Comparison of ENCODE assay signal across 8 cellular contexts in the genomic region with DNA sequence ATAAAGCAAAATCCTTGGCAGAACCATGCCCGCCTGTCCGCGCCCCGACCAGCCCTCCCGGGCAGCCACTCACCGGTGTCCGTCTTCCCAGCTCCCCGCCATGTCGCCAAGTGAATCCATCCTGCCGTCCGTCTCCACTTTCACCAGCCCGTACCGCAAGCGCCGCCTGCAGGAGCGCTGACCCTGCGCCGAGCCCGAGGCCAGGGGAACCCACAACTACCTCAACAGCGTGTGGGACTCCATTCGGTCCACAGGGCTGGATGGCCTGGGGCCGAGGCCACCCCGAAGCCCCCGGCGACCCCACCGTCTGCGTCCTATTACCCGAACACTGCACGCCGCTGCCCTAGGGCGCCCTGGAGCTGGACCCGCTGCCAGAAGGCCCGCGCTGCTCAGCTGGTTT.
DNase-seq lines count a peak whose midpoint lies in the region; ATAC-seq and TF ChIP-seq lines count a peak whose summit lies in the region.
"Not testable (repeated sequence)": the region's sequence is repeated elsewhere in the genome, so short reads cannot be mapped to it uniquely, and the experiment has no call there.

No MANE protein-coding gene starts in this region.

- ATAC-seq in HG02759 (IDR thresholded peaks at IDR 0.05; ENCODE audit: unreplicated experiment) (peak; percentile 63), upper lobe of left lung (ENCODE audit: low FRiP score in 2 of 2) (peak; percentile 83 to 94)
- ATAC-seq in activated naive CD4-positive, alpha-beta T cell treated with anti-CD3 and anti-CD28 coated beads, Interleukin-2, amount 50 U/mL, for 72 hours = peak; percentile 26 to 44

- not testable (repeated sequence) for H3K79me2 ChIP-seq in trophoblast cell (ENCODE audit: control insufficient read depth, insufficient read depth, low read length, poor library complexity)

- not testable (repeated sequence) for TF ChIP-seq EP300 in upper lobe of left lung (IDR thresholded peaks at IDR 0.05)

- not testable (repeated sequence) for H3K36me3 Mint-ChIP-seq in activated naive CD4-positive, alpha-beta T cell treated with anti-CD3 and anti-CD28 coated beads, Interleukin-2, amount 50 U/mL, for 72 hours

- not testable (repeated sequence) for H3K14ac ChIP-seq in trophoblast cell (ENCODE audit: low read length)

- TF ChIP-seq POLR2A in erythroblast (IDR thresholded peaks at IDR 0.05; ENCODE audit: low read length); upper lobe of left lung (IDR thresholded peaks at IDR 0.05): not testable (repeated sequence)

- H3K4me2 ChIP-seq in trophoblast cell (ENCODE audit: low read length) = peak overlapping the region; percentile 45

- peak; percentile 41 for TF ChIP-seq CTCF in GM06990 (IDR thresholded peaks at IDR 0.05; ENCODE audit: insufficient read depth, low read length, poor library complexity, severe bottlenecking)
- TF ChIP-seq CTCF in upper lobe of left lung (IDR thresholded peaks at IDR 0.05) = peak; percentile 18 to 49 (median 38)

- H3K36me3 ChIP-seq in GM06990 (ENCODE audit: control insufficient read depth, insufficient read depth, low read length); trophoblast cell (ENCODE audit: control insufficient read depth in 1 of 2, insufficient read depth in 2 of 2, low read length in 2 of 2); upper lobe of left lung: not testable (repeated sequence)

- H4K8ac ChIP-seq in trophoblast cell (ENCODE audit: low read depth, low read length) = not testable (repeated sequence)

- H2BK120ac ChIP-seq in trophoblast cell (ENCODE audit: insufficient read depth, low read length, poor library complexity) = not testable (repeated sequence)

- WGBS in trophoblast cell (ENCODE audit: extremely low coverage, insufficient coverage, insufficient read length) = no CpG with 5 or more reads among the region's 34 CpGs
- WGBS in upper lobe of left lung, 2 donors = 3% methylated on average over 14 to 20 of the region's 34 CpGs

- H3K9ac ChIP-seq in trophoblast cell (ENCODE audit: low read length) = not testable (repeated sequence)

- H3K9me3 Mint-ChIP-seq in activated naive CD4-positive, alpha-beta T cell treated with anti-CD3 and anti-CD28 coated beads, Interleukin-2, amount 50 U/mL, for 72 hours = not testable (repeated sequence)

- H3K27ac Mint-ChIP-seq in activated naive CD4-positive, alpha-beta T cell treated with anti-CD3 and anti-CD28 coated beads, Interleukin-2, amount 50 U/mL, for 72 hours = not testable (repeated sequence)

- H2BK5ac ChIP-seq in trophoblast cell (ENCODE audit: low read depth, low read length, poor library complexity) = not testable (repeated sequence)

- peak; percentile 46 for DNase-seq in GM06990 (ENCODE audit: extremely low read depth, insufficient read length)
- DNase-seq in NCI-H69 (lab: John Stamatoyannopoulos, UW) = peak; percentile 63
- DNase-seq in activated naive CD4-positive, alpha-beta T cell treated with anti-CD3 and anti-CD28 coated beads, Interleukin-2, amount 50 U/mL, for 72 hours (ENCODE audit: low spot score in 2 of 2) = peak in 1 of 2 donors; percentile 17
- peak; percentile 28 to 42 for DNase-seq in erythroblast (lab: John Stamatoyannopoulos, UW)
- DNase-seq in inferior parietal cortex (ENCODE audit: extremely low spot score) = peak; percentile 15
- DNase-seq in trophoblast cell = peak; percentile 30 to 51
- peak; percentile 61 to 91 for DNase-seq in upper lobe of left lung

- not testable (repeated sequence) for H3K27ac ChIP-seq in trophoblast cell (ENCODE audit: low read depth, low read length); upper lobe of left lung

- not testable (repeated sequence) for H3K9me3 ChIP-seq in trophoblast cell (ENCODE audit: insufficient read depth, low read depth, low read length); upper lobe of left lung

- H3K4ac ChIP-seq in trophoblast cell (ENCODE audit: low read depth, low read length) = not testable (repeated sequence)

- not testable (repeated sequence) for H2AK5ac ChIP-seq in trophoblast cell (ENCODE audit: low read length)

- H3K79me1 ChIP-seq in trophoblast cell (ENCODE audit: low read length) = not testable (repeated sequence)

- H3K23ac ChIP-seq in trophoblast cell (ENCODE audit: low read length) = not testable (repeated sequence)

- H3K4me3 ChIP-seq in GM06990 (replicated peaks; ENCODE audit: low read depth, low read length) = peak overlapping the region; percentile 49
- H3K4me3 ChIP-seq in trophoblast cell (ENCODE audit: low read depth, low read length) = not testable (repeated sequence)
- peak overlapping the region in 3 of 4 donors; percentile 29 to 46 (median 45) for H3K4me3 ChIP-seq in upper lobe of left lung

- not testable (repeated sequence) for H2AFZ ChIP-seq in trophoblast cell (ENCODE audit: insufficient read depth, low read length, poor library complexity)

- H2BK12ac ChIP-seq in trophoblast cell (ENCODE audit: low read length) = not testable (repeated sequence)

- H3K4me1 ChIP-seq in trophoblast cell (ENCODE audit: control insufficient read depth in 1 of 2, insufficient read depth in 2 of 2, low read length in 2 of 2); upper lobe of left lung: not testable (repeated sequence)

- not testable (repeated sequence) for H4K91ac ChIP-seq in trophoblast cell (ENCODE audit: low read depth, low read length)

- H3K27me3 ChIP-seq in GM06990 (replicated peaks; ENCODE audit: control insufficient read depth, insufficient read depth, low read length); trophoblast cell (ENCODE audit: insufficient read depth, low read length); upper lobe of left lung: not testable (repeated sequence)

- not testable (repeated sequence) for H3K18ac ChIP-seq in trophoblast cell (ENCODE audit: low read length)

- not testable (repeated sequence) for H4K12ac ChIP-seq in trophoblast cell (ENCODE audit: low read depth, low read length)

Comparison
In these comparisons a context has a peak if more than half of its experiments do, and no peak if none do; other contexts are left out.
1. ATAC-seq: peak in every context shown above with its lines; median percentile 88 in upper lobe of left lung; 63 in HG02759; 35 in activated naive CD4-positive, alpha-beta T cell treated with anti-CD3 and anti-CD28 coated beads, Interleukin-2, amount 50 U/mL, for 72 hours.